Comparison of ENCODE assay signal across 21 cellular contexts in genomic region chr5:135312255-135312935, GRCh38.
DNase-seq lines count a peak whose midpoint lies in the region; ATAC-seq and TF ChIP-seq lines count a peak whose summit lies in the region.
"Had no signal": no experiment of that assay in that cellular context is flagged by ENCODE, and none has a peak within 500 bp of the region (broad histone marks: within the 10 kb centered on the region; RNA-seq: fewer than 3 reads in every experiment).

No MANE protein-coding gene starts in this region.

- TF ChIP-seq RAD21 in IMR-90 (IDR thresholded peaks at IDR 0.05; ENCODE audit: low read length) = no peak

- H3K79me1 ChIP-seq in IMR-90 (ENCODE audit: low read depth in 1 of 2, low read length in 2 of 2) (peaks cover 0 to 9% of the 10 kb centered on the region in 2 experiments; a peak in 2 of 4 replicates), mesenchymal stem cell (replicated peaks; ENCODE audit: low read length, poor library complexity, severe bottlenecking) (no peaks in the 10 kb centered on the region)

- H3K23ac ChIP-seq in IMR-90 (ENCODE audit: low read depth, low read length) (no peak overlapping the region), mesenchymal stem cell (ENCODE audit: low read length in 2 of 2) (no peak overlapping the region)

- WGBS in IMR-90 (ENCODE audit: extremely low coverage in 2 of 2, insufficient read length in 1 of 2), 2 experiments = 100% methylated on average over 1 of the region's 10 CpGs; no CpG with 5 or more reads in 1 of the 2 experiments
- 97% methylated on average over 9 of the region's 10 CpGs for whole genome bisulfite sequencing in mesenchymal stem cell

- H2BK20ac ChIP-seq in IMR-90 (ENCODE audit: low read depth, low read length) = peak overlapping the region; percentile 69; the same call in 1 of the 2 replicates

- peak overlapping the region; percentile 61; the same call in 1 of the 3 replicates for H2BK15ac ChIP-seq in IMR-90 (ENCODE audit: low read depth, low read length)
- H2BK15ac ChIP-seq in mesenchymal stem cell (ENCODE audit: low read depth, poor library complexity, severe bottlenecking) = no peak overlapping the region

- H2BK120ac ChIP-seq in IMR-90 (ENCODE audit: low read depth, low read length) (peak overlapping the region; percentile 72), mesenchymal stem cell (ENCODE audit: low read depth, low read length) (no peak overlapping the region)

- H3K18ac ChIP-seq in IMR-90 (ENCODE audit: low read depth, low read length) = no peak overlapping the region; the same call in 1 of the 2 replicates
- H3K18ac ChIP-seq in mesenchymal stem cell (ENCODE audit: low read depth in 1 of 2, low read length in 2 of 2) = peak overlapping the region in 1 of 2 experiments; percentile 13

- H4K8ac ChIP-seq in IMR-90 (ENCODE audit: low read depth in 2 of 2, low read length in 2 of 2) (peak overlapping the region in 1 of 2 experiments; percentile 74; a peak in 2 of 4 replicates), mesenchymal stem cell (ENCODE audit: low read length) (no peak overlapping the region)

- H3K9me1 ChIP-seq in IMR-90 (ENCODE audit: insufficient read depth, low read length) = peaks cover 30% of the 10 kb centered on the region

- no peak for TF ChIP-seq CTCF in IMR-90 (conservative IDR thresholded peaks at IDR 0.05; ENCODE audit: low read depth, low read length)
- no peak for TF ChIP-seq CTCF in CD4-positive, alpha-beta T cell (IDR thresholded peaks at IDR 0.05)

- no peak overlapping the region; the same call in 1 of the 2 replicates for H4K5ac ChIP-seq in IMR-90 (ENCODE audit: low read depth, low read length)

- no peaks in the 10 kb centered on the region for H3K36me3 ChIP-seq in IMR-90 (ENCODE audit: control insufficient read depth, insufficient read depth, low read length)
- no peaks in the 10 kb centered on the region for H3K36me3 ChIP-seq in mesenchymal stem cell (ENCODE audit: control insufficient read depth in 1 of 2, insufficient read depth in 2 of 2, low read depth in 1 of 2, low read length in 2 of 2)

- H3K9ac ChIP-seq in IMR-90 (ENCODE audit: low read depth, low read length) = no peak overlapping the region
- H3K9ac ChIP-seq in mesenchymal stem cell (ENCODE audit: low read length) = no peak overlapping the region
- H3K9ac ChIP-seq: KMS-11 had no signal

- intact Hi-C loops in IMR-90 (cut with micrococcal nuclease) = loop anchor here (5.0 kb wide), 1 partner anchor 105 kb away; no protein-coding TSS in a partner anchor
- intact Hi-C loops in CD4-positive, alpha-beta T cell (cut with DNase I, micrococcal nuclease) = no loop called here

- H3K4me1 ChIP-seq in IMR-90 (ENCODE audit: control insufficient read depth, insufficient read depth, low read length) = peaks cover 28% of the 10 kb centered on the region
- peaks cover 13% of the 10 kb centered on the region for H3K4me1 ChIP-seq in mesenchymal stem cell (ENCODE audit: control insufficient read depth, insufficient read depth, low read depth, low read length)

- H2AFZ ChIP-seq in IMR-90 (replicated peaks; ENCODE audit: low read length, poor library complexity) = no peak overlapping the region
- no peak overlapping the region for H2AFZ ChIP-seq in mesenchymal stem cell (ENCODE audit: low read depth, low read length)

- H3K4me3 ChIP-seq in IMR-90 (ENCODE audit: insufficient read depth, low read depth, low read length) (no peak overlapping the region), mesenchymal stem cell (ENCODE audit: insufficient read depth in 1 of 2, low read depth in 1 of 2, low read length in 2 of 2) (no peak overlapping the region)
- H3K4me3 ChIP-seq: GM12878 had no signal

- H3K9me3 ChIP-seq in IMR-90 (ENCODE audit: control insufficient read depth, insufficient read depth, low read length) = no peaks in the 10 kb centered on the region
- H3K9me3 ChIP-seq in mesenchymal stem cell (ENCODE audit: control insufficient read depth, low read length) = no peaks in the 10 kb centered on the region
- no peaks in the 10 kb centered on the region for H3K9me3 ChIP-seq in CD4-positive, alpha-beta T cell (ENCODE audit: control insufficient read depth, low read length)

- H3K27ac ChIP-seq in IMR-90 (ENCODE audit: insufficient read depth, low read length) (no peak overlapping the region), mesenchymal stem cell (ENCODE audit: low read length, poor library complexity, severe bottlenecking) (no peak overlapping the region)
- no peak overlapping the region for H3K27ac ChIP-seq in CD4-positive, alpha-beta T cell (ENCODE audit: low read depth, low read length)
- H3K27ac ChIP-seq: KMS-11 had no signal

- BruUV-seq in IMR-90 (replicated peaks; lab: Mats Ljungman, UMichigan) = no TSS peak

- H4K20me1 ChIP-seq in IMR-90 (ENCODE audit: insufficient read depth, low read length) = no peaks in the 10 kb centered on the region

- H2BK12ac ChIP-seq in mesenchymal stem cell (ENCODE audit: low read length in 2 of 2) = peak overlapping the region in 1 of 2 experiments; percentile 75

- no peaks in the 10 kb centered on the region for H3K27me3 Mint-ChIP-seq in CD4-positive, alpha-beta T cell

- ATAC-seq in IMR-90 (ENCODE audit: low read depth) = no peak
- no peak for ATAC-seq in CD4-positive, alpha-beta T cell (ENCODE audit: poor library complexity)
- ATAC-seq: GM12878, PC-3 had no signal

- peak; percentile 33 for DNase-seq in activated effector memory CD4-positive, alpha-beta T cell treated with anti-CD3 and anti-CD28 coated beads, Interleukin-2, amount 50 U/mL, for 16 hours
- no peak for DNase-seq in activated effector memory CD4-positive, alpha-beta T cell treated with Interleukin-2 at 50 U/mL for 16 hours
- DNase-seq in IMR-90 (peak; percentile 61), amniotic epithelial cell (ENCODE audit: low read depth) (peak; percentile 20), mesenchymal stem cell (peak; percentile 31), erythroblast (lab: John Stamatoyannopoulos, UW) (no peak)
- no peak for DNase-seq in CD4-positive, alpha-beta T cell
- DNase-seq: CD4-positive, CD25-positive, alpha-beta regulatory T cell; COR-L47; DMS 273 treated with DMSO at 0.1 percent for 48 hours; DMS79 treated with DMSO at 0.1 percent for 48 hours; H9; MV-4-11; NCI-H1694 treated with DMSO at 0.1 percent for 48 hours; NCI-H2081 treated with DMSO at 0.1 percent for 48 hours; NCI-H446 treated with DMSO at 0.1 percent for 48 hours; NCI-H526 treated with DMSO at 0.1 percent for 48 hours; PC-3; SHP77 had no signal

- POLR2A ChIA-PET in IMR-90 (lab: Charles Lee; ENCODE audit: unreplicated experiment) = no interaction called here
- POLR2A ChIA-PET in CD4-positive, alpha-beta T cell (lab: Charles Lee) = no interaction called here

- H2BK5ac ChIP-seq in IMR-90 (ENCODE audit: low read depth, low read length, poor library complexity, severe bottlenecking) (peak overlapping the region; percentile 0), mesenchymal stem cell (ENCODE audit: low read depth, low read length, poor library complexity, severe bottlenecking) (no peak overlapping the region)

- dilution Hi-C loops in IMR-90 (cut with HindIII; ENCODE audit: low sequenced_read_pairs, unreplicated experiment) = no loop called here

- CTCF ChIA-PET in IMR-90 (lab: Yijun Ruan, JAX) = no interaction called here
- CTCF ChIA-PET in CD4-positive, alpha-beta T cell (lab: Charles Lee) = no interaction called here

- no peaks in the 10 kb centered on the region for H3K36me3 Mint-ChIP-seq in CD4-positive, alpha-beta T cell (ENCODE audit: low read depth)
- H3K36me3 Mint-ChIP-seq: CD4-positive, CD25-positive, alpha-beta regulatory T cell had no signal

- H3K4me1 Mint-ChIP-seq in CD4-positive, alpha-beta T cell (ENCODE audit: low read depth) = peaks cover 6% of the 10 kb centered on the region

- H2AK9ac ChIP-seq in IMR-90 (replicated peaks; ENCODE audit: low read depth, low read length, poor library complexity) = no peak overlapping the region

- H3K4me3 Mint-ChIP-seq in CD4-positive, alpha-beta T cell = no peak overlapping the region
- H3K4me3 Mint-ChIP-seq: CD4-positive, CD25-positive, alpha-beta regulatory T cell; H9 had no signal

- TF ChIP-seq POLR2A in IMR-90 (IDR thresholded peaks at IDR 0.05; ENCODE audit: low read depth, low read length) (no peak), erythroblast (IDR thresholded peaks at IDR 0.05; ENCODE audit: low read length) (no peak)

- H3K9me3 Mint-ChIP-seq in CD4-positive, alpha-beta T cell = no peaks in the 10 kb centered on the region
- H3K9me3 Mint-ChIP-seq: H9 had no signal

- in situ Hi-C loops in IMR-90 (cut with MboI; ENCODE audit: low sequenced_read_pairs) = no loop called here

- no peaks in the 10 kb centered on the region for H3K27me3 ChIP-seq in IMR-90 (ENCODE audit: control insufficient read depth, insufficient read depth, low read length)
- H3K27me3 ChIP-seq in mesenchymal stem cell (ENCODE audit: control insufficient read depth in 1 of 2, insufficient read depth in 1 of 2, low read length in 2 of 2) = peaks cover 0 to 4% of the 10 kb centered on the region in 2 experiments
- no peaks in the 10 kb centered on the region for H3K27me3 ChIP-seq in CD4-positive, alpha-beta T cell (ENCODE audit: control insufficient read depth, insufficient read depth, low read length)

- H3K56ac ChIP-seq in IMR-90 (ENCODE audit: extremely low read depth, insufficient read depth, low read length) = no peak overlapping the region

- H4K91ac ChIP-seq in IMR-90 (ENCODE audit: insufficient read depth, low read depth, low read length) (peak overlapping the region; percentile 69), mesenchymal stem cell (ENCODE audit: low read length) (no peak overlapping the region)

- peak overlapping the region; percentile 82 for H3K14ac ChIP-seq in IMR-90 (replicated peaks; ENCODE audit: low read depth, low read length)
- no peak overlapping the region for H3K14ac ChIP-seq in mesenchymal stem cell (ENCODE audit: low read length in 2 of 2)

- H3K4me2 ChIP-seq in IMR-90 (ENCODE audit: low read depth, low read length) (no peak overlapping the region), mesenchymal stem cell (ENCODE audit: low read length, poor library complexity, severe bottlenecking) (no peak overlapping the region)

- no peak overlapping the region for H3K27ac Mint-ChIP-seq in CD4-positive, alpha-beta T cell
- H3K27ac Mint-ChIP-seq: CD4-positive, CD25-positive, alpha-beta regulatory T cell; H9 had no signal

- H2AK5ac ChIP-seq in IMR-90 (ENCODE audit: low read depth, low read length) = peak overlapping the region; percentile 93
- no peak overlapping the region for H2AK5ac ChIP-seq in mesenchymal stem cell (ENCODE audit: low read length, severe bottlenecking)

- H3K4ac ChIP-seq in IMR-90 (ENCODE audit: low read depth, low read length) (peak overlapping the region; percentile 65), mesenchymal stem cell (ENCODE audit: low read depth in 1 of 2, low read length in 2 of 2) (peak overlapping the region in 1 of 2 experiments; percentile 75)

TF ChIP-seq in IMR-90, 13 proteins besides CTCF, POLR2A, EP300 and RAD21:
- TF ChIP-seq NFE2L2 (IDR thresholded peaks at IDR 0.05; ENCODE audit: low read depth, low read length) (no peak), CEBPB (IDR thresholded peaks at IDR 0.05; ENCODE audit: low read depth, low read length) (peak; percentile 85)
TF ChIP-seq in IMR-90: peak in this region for 1.

Comparison
In these comparisons a context has a peak if more than half of its experiments do, and no peak if none do; other contexts are left out.
1. DNase-seq: peak in activated effector memory CD4-positive, alpha-beta T cell treated with anti-CD3 and anti-CD28 coated beads, Interleukin-2, amount 50 U/mL, for 16 hours (single experiment), IMR-90 (single experiment), amniotic epithelial cell (single experiment) and mesenchymal stem cell (single experiment); none in activated effector memory CD4-positive, alpha-beta T cell treated with Interleukin-2 at 50 U/mL for 16 hours (single experiment), erythroblast (0 of 2) and CD4-positive, alpha-beta T cell (0 of 10).